In genomic region chr3:72848703-72849081, GRCh38 we compare ENCODE assay signal across 8 cellular contexts. TPM values are rescaled to one million over a fixed set of nuclear protein-coding genes. Genes with fewer than 3 reads are reported as not detected.
DNase-seq lines count a peak whose midpoint lies in the region; ATAC-seq and TF ChIP-seq lines count a peak whose summit lies in the region.

No MANE protein-coding gene starts in this region.

- H4K20me1 ChIP-seq in OCI-LY3 (ENCODE audit: insufficient read depth, low read length), result peaks cover 16% of the 10 kb centered on the region

- H3K36me3 ChIP-seq in OCI-LY3 (replicated peaks; ENCODE audit: low read depth, low read length), result peaks cover 3% of the 10 kb centered on the region
- no peaks in the 10 kb centered on the region for H3K36me3 ChIP-seq in breast epithelium
- no peaks in the 10 kb centered on the region for H3K36me3 ChIP-seq in mesendoderm (ENCODE audit: control insufficient read depth, insufficient read depth, low read length)
- H3K36me3 ChIP-seq in urinary bladder (ENCODE audit: insufficient read depth), result peaks cover 2% of the 10 kb centered on the region

- no peak overlapping the region for H3K18ac ChIP-seq in mesendoderm (ENCODE audit: low read length)

- H3K79me1 ChIP-seq in mesendoderm (ENCODE audit: low read length), result peaks cover 4% of the 10 kb centered on the region

- peak overlapping the region; percentile 6 for H3K56ac ChIP-seq in mesendoderm (ENCODE audit: low read length)

- peaks cover 59% of the 10 kb centered on the region for H3K4me1 ChIP-seq in OCI-LY3 (ENCODE audit: low read length)
- peaks cover 0 to 4% of the 10 kb centered on the region in 2 donors for H3K4me1 ChIP-seq in breast epithelium
- peaks cover 5% of the 10 kb centered on the region for H3K4me1 ChIP-seq in mesendoderm (ENCODE audit: control insufficient read depth, low read depth, low read length)
- peaks cover 1% of the 10 kb centered on the region for H3K4me1 ChIP-seq in urinary bladder (ENCODE audit: insufficient read depth)

- H3K79me2 ChIP-seq in OCI-LY3 (ENCODE audit: low read length) (peaks cover 28% of the 10 kb centered on the region), mesendoderm (ENCODE audit: control insufficient read depth, insufficient read depth, low read length) (peaks cover 6% of the 10 kb centered on the region)

- no peak overlapping the region; the same call in 1 of the 2 replicates for H2AFZ ChIP-seq in OCI-LY3 (ENCODE audit: low read depth, low read length)

- no peak overlapping the region for H2BK5ac ChIP-seq in mesendoderm (ENCODE audit: low read length)

- TF ChIP-seq POLR2A in breast epithelium (IDR thresholded peaks at IDR 0.05), result no peak

- H2BK15ac ChIP-seq in mesendoderm (replicated peaks; ENCODE audit: low read depth), result no peak overlapping the region

- H3K9me3 ChIP-seq in OCI-LY3 (ENCODE audit: insufficient read depth, low read length) (no peaks in the 10 kb centered on the region), breast epithelium (no peaks in the 10 kb centered on the region)

- DNase-seq in stimulated activated CD4-positive, alpha-beta T cell treated with anti-CD3 and anti-CD28 coated beads, Interleukin-12 subunit alpha, Interleukin-12 subunit beta, amount 100 ng/mL, for 4 hours, result peak; percentile 5
- DNase-seq in stimulated activated CD4-positive, alpha-beta T cell treated with anti-CD3 and anti-CD28 coated beads, Interleukin-4, amount 100 ng/mL, for 1 hour, result no peak
- DNase-seq in breast epithelium (ENCODE audit: low spot score in 2 of 2) (no peak), mesendoderm (no peak), COLO829 (ENCODE audit: low spot score) (no peak)

- no peak overlapping the region for H3K23ac ChIP-seq in mesendoderm (ENCODE audit: low read length)

- TF ChIP-seq CTCF in OCI-LY3 (IDR thresholded peaks at IDR 0.05; ENCODE audit: low read depth, low read length) (no peak), breast epithelium (IDR thresholded peaks at IDR 0.05) (no peak)

- no peak overlapping the region for H4K5ac ChIP-seq in mesendoderm (ENCODE audit: low read length)

- H2AK5ac ChIP-seq in mesendoderm (ENCODE audit: low read length), result no peak overlapping the region

- H3K4ac ChIP-seq in mesendoderm (ENCODE audit: low read depth, low read length), result no peak overlapping the region

- H3K4me2 ChIP-seq in OCI-LY3 (ENCODE audit: low read length) (peak overlapping the region; percentile 100), mesendoderm (ENCODE audit: low read length) (peak overlapping the region; percentile 68)

- peak overlapping the region; percentile 41; the same call in 1 of the 2 replicates for H3K9ac ChIP-seq in OCI-LY3 (ENCODE audit: low read length)
- peak overlapping the region; percentile 32 for H3K9ac ChIP-seq in mesendoderm (ENCODE audit: low read length)

- H2BK120ac ChIP-seq in mesendoderm (ENCODE audit: low read depth, low read length), result no peak overlapping the region

- H3K4me3 ChIP-seq in OCI-LY3 (ENCODE audit: low read length), result peak overlapping the region; percentile 88
- peak overlapping the region; percentile 77 to 90 (median 90) for H3K4me3 ChIP-seq in breast epithelium
- peak overlapping the region; percentile 19 for H3K4me3 ChIP-seq in mesendoderm (ENCODE audit: low read length)
- peak overlapping the region; percentile 70 for H3K4me3 ChIP-seq in urinary bladder (ENCODE audit: low read depth, low read length)

- H3K27me3 ChIP-seq in OCI-LY3 (ENCODE audit: low read depth, low read length) (peaks cover 25% of the 10 kb centered on the region), breast epithelium (no peaks in the 10 kb centered on the region), mesendoderm (ENCODE audit: insufficient read depth, low read length, poor library complexity) (no peaks in the 10 kb centered on the region)

- H3K27ac ChIP-seq in OCI-LY3 (ENCODE audit: low read length), result peak overlapping the region; percentile 21; the same call in 1 of the 2 replicates
- H3K27ac ChIP-seq in breast epithelium, result no peak overlapping the region
- H3K27ac ChIP-seq in mesendoderm (ENCODE audit: low read depth, low read length), result no peak overlapping the region
- no peak overlapping the region for H3K27ac ChIP-seq in urinary bladder (ENCODE audit: low read depth)

- H4K8ac ChIP-seq in mesendoderm (ENCODE audit: low read depth, low read length), result no peak overlapping the region

- ATAC-seq in HG02970 (IDR thresholded peaks at IDR 0.05; ENCODE audit: low FRiP score, unreplicated experiment), result peak; percentile 18

- intact Hi-C loops in breast epithelium (cut with DNase I; ENCODE audit: low total_unique reads), result loop anchor here (5.0 kb wide), 1 partner anchor 1371 kb away; no protein-coding TSS in a partner anchor

- WGBS in mesendoderm (ENCODE audit: extremely low coverage, insufficient coverage, low lambda C conversion rate), result no CpG with 5 or more reads among the region's 11 CpGs
- 2% methylated on average over 11 of the region's 11 CpGs for WGBS in urinary bladder

RNA-seq across cellular contexts. Expression of gene SHQ1, which starts 0.4 kb away (rescaled TPM):
- total RNA-seq in breast epithelium, result 10 to 100 TPM in 2 of 3 donors, 1 to 10 TPM in 1; 9.6 to 19.3 (median 17.4) TPM
- polyA plus RNA-seq in mesendoderm (2013, experiment 1 of 2), result 20.5 TPM
- 19.5 TPM for polyA plus RNA-seq in mesendoderm (2013, experiment 2 of 2)
- 29.2 TPM for total RNA-seq in urinary bladder
- 9.2 TPM for polyA plus RNA-seq in urinary bladder

RNA-seq across cellular contexts. Expression of gene GXYLT2, which starts 39.2 kb away (rescaled TPM):
- 10 to 100 TPM in 1 of 3 donors, 1 to 10 TPM in 2; 5.6 to 15.4 (median 7.4) TPM for total RNA-seq in breast epithelium
- 2.1 TPM for polyA plus RNA-seq in mesendoderm (2013, experiment 1 of 2)
- 2.2 TPM for polyA plus RNA-seq in mesendoderm (2013, experiment 2 of 2)
- 71.5 TPM for total RNA-seq in urinary bladder
- 2.6 TPM for polyA plus RNA-seq in urinary bladder

Comparison
In these comparisons a context has a peak if more than half of its experiments do, and no peak if none do; other contexts are left out.
1. H3K4me3 ChIP-seq: peak in every context shown above with its lines; median percentile 90 in breast epithelium; 88 in OCI-LY3; 70 in urinary bladder; 19 in mesendoderm.